ENCODE assay signal across 9 cellular contexts in the genomic region with DNA sequence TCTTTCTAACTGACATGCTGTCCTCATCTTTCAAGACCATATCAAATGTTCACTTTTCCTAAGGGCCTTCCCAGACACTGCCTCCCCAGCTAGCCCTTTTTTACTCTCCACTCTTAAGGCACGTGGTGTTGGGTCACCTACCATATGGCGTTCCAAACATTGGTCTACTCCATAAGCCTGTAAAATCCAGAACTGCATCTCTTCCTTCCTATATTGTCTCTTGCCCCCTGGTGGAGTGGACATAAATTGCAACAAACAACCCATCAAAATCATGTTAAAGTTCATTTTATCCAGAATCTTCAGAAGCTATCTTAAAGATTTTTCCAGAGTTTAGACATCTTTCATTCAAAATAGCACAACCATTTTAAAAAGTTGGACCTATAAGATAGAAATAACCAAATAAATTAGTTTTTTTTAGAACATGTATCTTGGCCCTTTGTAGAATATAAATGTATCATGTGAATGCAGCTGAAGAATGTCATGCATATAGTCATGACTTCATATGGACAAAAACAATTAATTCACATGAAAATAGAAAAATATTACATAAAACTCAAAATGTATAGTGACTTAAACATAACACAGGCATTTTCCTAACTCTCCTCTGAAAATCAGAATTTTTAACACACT.
DNase-seq lines count a peak whose midpoint lies in the region; ATAC-seq lines count a peak whose summit lies in the region.
"Had no signal": no experiment of that assay in that cellular context is flagged by ENCODE, and none has a peak within 500 bp of the region (broad histone marks: within the 10 kb centered on the region; RNA-seq: fewer than 3 reads in every experiment).

No MANE protein-coding gene starts in this region.

- intact Hi-C loops in posterior cingulate gyrus (cut with DNase I) = no loop called here

- DNase-seq in NCI-H1436 (lab: John Stamatoyannopoulos, UW) (peak; percentile 0), NCI-H1436 treated with DMSO at 0.1 percent for 48 hours (lab: John Stamatoyannopoulos, UW) (no peak), SK-N-DZ (ENCODE audit: low spot score) (peak; percentile 41), iris pigment epithelial cell (ENCODE audit: low read depth) (peak; percentile 46), posterior cingulate gyrus (no peak), DMS153 treated with DMSO at 0.1 percent for 48 hours (lab: John Stamatoyannopoulos, UW; ENCODE audit: unreplicated experiment) (no peak)
- DNase-seq: CD4-positive, CD25-positive, alpha-beta regulatory T cell had no signal

- peak; percentile 68 for ATAC-seq in HG03354 (IDR thresholded peaks at IDR 0.05; ENCODE audit: poor library complexity, severe bottlenecking, unreplicated experiment)
- no peak for ATAC-seq in HG02588 (IDR thresholded peaks at IDR 0.05; ENCODE audit: unreplicated experiment)

Comparison
In these comparisons a context has a peak if more than half of its experiments do, and no peak if none do; other contexts are left out.
1. DNase-seq: peak in NCI-H1436 (single experiment), SK-N-DZ (single experiment) and iris pigment epithelial cell (single experiment); none in NCI-H1436 treated with DMSO at 0.1 percent for 48 hours (single experiment), posterior cingulate gyrus (0 of 10) and DMS153 treated with DMSO at 0.1 percent for 48 hours (single experiment).